Comparison of ENCODE assay signal across 1 cellular context in the genomic region with DNA sequence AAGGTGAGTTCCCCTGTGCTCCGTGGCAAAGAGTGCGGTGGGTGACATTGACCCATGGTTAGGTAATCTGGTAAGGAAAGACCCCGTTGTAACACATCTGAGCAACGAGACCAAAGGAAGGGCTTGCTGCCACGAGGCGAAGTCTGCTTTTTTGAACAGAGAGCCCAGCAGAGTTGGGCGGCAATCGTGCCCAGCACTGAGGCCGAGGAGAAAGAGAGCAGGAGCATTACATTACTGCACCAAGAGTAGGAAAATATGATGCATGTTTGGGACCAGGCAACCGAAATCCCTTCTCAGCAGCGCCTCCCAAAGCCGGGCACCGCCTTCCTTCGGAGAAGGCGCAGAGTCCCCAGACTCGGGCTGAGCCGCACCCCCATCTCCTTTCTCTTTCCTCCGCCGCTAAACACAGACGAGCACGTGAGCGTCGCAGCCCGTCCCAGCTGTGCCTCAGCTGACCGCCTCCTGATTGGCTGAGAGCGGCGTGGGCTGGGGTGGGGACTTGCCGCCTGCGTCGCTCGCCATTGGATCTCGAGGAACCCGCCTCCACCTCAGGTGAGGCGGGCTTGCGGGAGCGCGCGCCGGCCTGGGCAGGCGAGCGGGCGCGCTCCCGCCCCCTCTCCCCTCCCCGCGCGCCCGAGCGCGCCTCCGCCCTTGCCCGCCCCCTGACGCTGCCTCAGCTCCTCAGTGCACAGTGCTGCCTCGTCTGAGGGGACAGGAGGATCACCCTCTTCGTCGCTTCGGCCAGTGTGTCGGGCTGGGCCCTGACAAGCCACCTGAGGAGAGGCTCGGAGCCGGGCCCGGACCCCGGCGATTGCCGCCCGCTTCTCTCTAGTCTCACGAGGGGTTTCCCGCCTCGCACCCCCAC.
A peak's percentile ranks its signal among the peaks of the same experiment; 100 is the strongest.
TF ChIP-seq lines count a peak whose summit lies in the region.

A gene (plus strand): TSS at position 684 of the 865 bp plus-strand sequence. CDS start 292 bp downstream, outside the sequence.

TF ChIP-seq in HepG2, 621 proteins besides CTCF, POLR2A, EP300 and RAD21 (continued from another document and continues in another):
- TF ChIP-seq, protein P1, sequence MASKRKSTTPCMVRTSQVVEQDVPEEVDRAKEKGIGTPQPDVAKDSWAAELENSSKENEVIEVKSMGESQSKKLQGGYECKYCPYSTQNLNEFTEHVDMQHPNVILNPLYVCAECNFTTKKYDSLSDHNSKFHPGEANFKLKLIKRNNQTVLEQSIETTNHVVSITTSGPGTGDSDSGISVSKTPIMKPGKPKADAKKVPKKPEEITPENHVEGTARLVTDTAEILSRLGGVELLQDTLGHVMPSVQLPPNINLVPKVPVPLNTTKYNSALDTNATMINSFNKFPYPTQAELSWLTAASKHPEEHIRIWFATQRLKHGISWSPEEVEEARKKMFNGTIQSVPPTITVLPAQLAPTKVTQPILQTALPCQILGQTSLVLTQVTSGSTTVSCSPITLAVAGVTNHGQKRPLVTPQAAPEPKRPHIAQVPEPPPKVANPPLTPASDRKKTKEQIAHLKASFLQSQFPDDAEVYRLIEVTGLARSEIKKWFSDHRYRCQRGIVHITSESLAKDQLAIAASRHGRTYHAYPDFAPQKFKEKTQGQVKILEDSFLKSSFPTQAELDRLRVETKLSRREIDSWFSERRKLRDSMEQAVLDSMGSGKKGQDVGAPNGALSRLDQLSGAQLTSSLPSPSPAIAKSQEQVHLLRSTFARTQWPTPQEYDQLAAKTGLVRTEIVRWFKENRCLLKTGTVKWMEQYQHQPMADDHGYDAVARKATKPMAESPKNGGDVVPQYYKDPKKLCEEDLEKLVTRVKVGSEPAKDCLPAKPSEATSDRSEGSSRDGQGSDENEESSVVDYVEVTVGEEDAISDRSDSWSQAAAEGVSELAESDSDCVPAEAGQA (IDR thresholded peaks at IDR 0.05; ENCODE audit: low read depth) = peak; percentile 62; the same call in 1 of the 2 replicates
- TF ChIP-seq, protein P1 (CRISPR knock-in tag; IDR thresholded peaks at IDR 0.05; ENCODE audit: borderline replicate concordance) = no peak
- TF ChIP-seq AGO1 (IDR thresholded peaks at IDR 0.05; ENCODE audit: low read depth, low read length, poor library complexity, severe bottlenecking) (no peak), ZNF225 (CRISPR knock-in tag; IDR thresholded peaks at IDR 0.05) (no peak), ZNF232 (CRISPR knock-in tag; IDR thresholded peaks at IDR 0.05; ENCODE audit: borderline replicate concordance) (peak; percentile 99), CHD4 (IDR thresholded peaks at IDR 0.05; ENCODE audit: borderline replicate concordance, low read length) (no peak), MXD4 (CRISPR knock-in tag; IDR thresholded peaks at IDR 0.05) (peak; percentile 93), ZNF768 (CRISPR knock-in tag; IDR thresholded peaks at IDR 0.05) (peak; percentile 90), SSRP1 (CRISPR knock-in tag; IDR thresholded peaks at IDR 0.05) (no peak), ZNF441 (CRISPR knock-in tag; IDR thresholded peaks at IDR 0.05; ENCODE audit: borderline replicate concordance) (peak; percentile 28; the same call in 1 of the 2 replicates), ZFX (CRISPR knock-in tag; IDR thresholded peaks at IDR 0.05; ENCODE audit: low read depth) (peak; percentile 91), HNF4A (CRISPR knock-in tag; IDR thresholded peaks at IDR 0.05) (peak; percentile 32), ATF7-NPFF (CRISPR knock-in tag; IDR thresholded peaks at IDR 0.05; ENCODE audit: low read depth) (no peak; the same call in 1 of the 2 replicates), MBD4 (IDR thresholded peaks at IDR 0.05; ENCODE audit: borderline replicate concordance, low read length) (no peak), ZC3H13 (CRISPR knock-in tag; IDR thresholded peaks at IDR 0.05) (0 out of 2 replicates have a peak, but pooled peaks have one; percentile 36), CBX2 (IDR thresholded peaks at IDR 0.05; ENCODE audit: low read depth, low read length) (no peak), CBX2 (CRISPR knock-in tag; IDR thresholded peaks at IDR 0.05; ENCODE audit: low read depth) (no peak), MIER3 (CRISPR knock-in tag; IDR thresholded peaks at IDR 0.05; ENCODE audit: borderline replicate concordance) (peak; percentile 55; the same call in 1 of the 2 replicates)
- TF ChIP-seq, protein P2, sequence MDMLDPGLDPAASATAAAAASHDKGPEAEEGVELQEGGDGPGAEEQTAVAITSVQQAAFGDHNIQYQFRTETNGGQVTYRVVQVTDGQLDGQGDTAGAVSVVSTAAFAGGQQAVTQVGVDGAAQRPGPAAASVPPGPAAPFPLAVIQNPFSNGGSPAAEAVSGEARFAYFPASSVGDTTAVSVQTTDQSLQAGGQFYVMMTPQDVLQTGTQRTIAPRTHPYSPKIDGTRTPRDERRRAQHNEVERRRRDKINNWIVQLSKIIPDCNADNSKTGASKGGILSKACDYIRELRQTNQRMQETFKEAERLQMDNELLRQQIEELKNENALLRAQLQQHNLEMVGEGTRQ (IDR thresholded peaks at IDR 0.05; ENCODE audit: low read depth, low read length) = peak; percentile 83
- TF ChIP-seq, protein P2 (CRISPR knock-in tag; IDR thresholded peaks at IDR 0.05; ENCODE audit: borderline replicate concordance) = peak; percentile 80; the same call in 1 of the 2 replicates
- TF ChIP-seq, protein P3, sequence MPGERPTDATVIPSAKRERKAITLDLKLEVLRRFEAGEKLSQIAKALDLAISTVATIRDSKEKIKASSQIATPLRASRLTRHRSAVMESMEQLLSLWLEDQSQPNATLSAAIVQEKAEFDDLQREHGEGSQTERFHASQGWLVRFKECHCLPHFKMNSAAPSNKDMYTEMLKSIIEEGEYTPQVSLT (CRISPR knock-in tag; IDR thresholded peaks at IDR 0.05; ENCODE audit: borderline replicate concordance, low read depth) = no peak
- TF ChIP-seq, protein P4, sequence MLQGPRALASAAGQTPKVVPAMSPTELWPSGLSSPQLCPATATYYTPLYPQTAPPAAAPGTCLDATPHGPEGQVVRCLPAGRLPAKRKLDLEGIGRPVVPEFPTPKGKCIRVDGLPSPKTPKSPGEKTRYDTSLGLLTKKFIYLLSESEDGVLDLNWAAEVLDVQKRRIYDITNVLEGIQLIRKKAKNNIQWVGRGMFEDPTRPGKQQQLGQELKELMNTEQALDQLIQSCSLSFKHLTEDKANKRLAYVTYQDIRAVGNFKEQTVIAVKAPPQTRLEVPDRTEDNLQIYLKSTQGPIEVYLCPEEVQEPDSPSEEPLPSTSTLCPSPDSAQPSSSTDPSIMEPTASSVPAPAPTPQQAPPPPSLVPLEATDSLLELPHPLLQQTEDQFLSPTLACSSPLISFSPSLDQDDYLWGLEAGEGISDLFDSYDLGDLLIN (CRISPR knock-in tag; IDR thresholded peaks at IDR 0.05; ENCODE audit: borderline replicate concordance) = 0 out of 2 replicates have a peak, but pooled peaks have one; percentile 23
- TF ChIP-seq, protein P5, sequence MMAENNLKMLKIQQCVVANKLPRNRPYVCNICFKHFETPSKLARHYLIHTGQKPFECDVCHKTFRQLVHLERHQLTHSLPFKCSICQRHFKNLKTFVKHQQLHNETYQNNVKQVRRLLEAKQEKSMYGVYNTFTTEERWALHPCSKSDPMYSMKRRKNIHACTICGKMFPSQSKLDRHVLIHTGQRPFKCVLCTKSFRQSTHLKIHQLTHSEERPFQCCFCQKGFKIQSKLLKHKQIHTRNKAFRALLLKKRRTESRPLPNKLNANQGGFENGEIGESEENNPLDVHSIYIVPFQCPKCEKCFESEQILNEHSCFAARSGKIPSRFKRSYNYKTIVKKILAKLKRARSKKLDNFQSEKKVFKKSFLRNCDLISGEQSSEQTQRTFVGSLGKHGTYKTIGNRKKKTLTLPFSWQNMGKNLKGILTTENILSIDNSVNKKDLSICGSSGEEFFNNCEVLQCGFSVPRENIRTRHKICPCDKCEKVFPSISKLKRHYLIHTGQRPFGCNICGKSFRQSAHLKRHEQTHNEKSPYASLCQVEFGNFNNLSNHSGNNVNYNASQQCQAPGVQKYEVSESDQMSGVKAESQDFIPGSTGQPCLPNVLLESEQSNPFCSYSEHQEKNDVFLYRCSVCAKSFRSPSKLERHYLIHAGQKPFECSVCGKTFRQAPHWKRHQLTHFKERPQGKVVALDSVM (CRISPR knock-in tag; IDR thresholded peaks at IDR 0.05) = peak; percentile 12; the same call in 1 of the 2 replicates
- TF ChIP-seq, protein P6, sequence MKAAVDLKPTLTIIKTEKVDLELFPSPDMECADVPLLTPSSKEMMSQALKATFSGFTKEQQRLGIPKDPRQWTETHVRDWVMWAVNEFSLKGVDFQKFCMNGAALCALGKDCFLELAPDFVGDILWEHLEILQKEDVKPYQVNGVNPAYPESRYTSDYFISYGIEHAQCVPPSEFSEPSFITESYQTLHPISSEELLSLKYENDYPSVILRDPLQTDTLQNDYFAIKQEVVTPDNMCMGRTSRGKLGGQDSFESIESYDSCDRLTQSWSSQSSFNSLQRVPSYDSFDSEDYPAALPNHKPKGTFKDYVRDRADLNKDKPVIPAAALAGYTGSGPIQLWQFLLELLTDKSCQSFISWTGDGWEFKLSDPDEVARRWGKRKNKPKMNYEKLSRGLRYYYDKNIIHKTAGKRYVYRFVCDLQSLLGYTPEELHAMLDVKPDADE (CRISPR knock-in tag; IDR thresholded peaks at IDR 0.05) = no peak; the same call in 1 of the 2 replicates
- TF ChIP-seq, protein P7, sequence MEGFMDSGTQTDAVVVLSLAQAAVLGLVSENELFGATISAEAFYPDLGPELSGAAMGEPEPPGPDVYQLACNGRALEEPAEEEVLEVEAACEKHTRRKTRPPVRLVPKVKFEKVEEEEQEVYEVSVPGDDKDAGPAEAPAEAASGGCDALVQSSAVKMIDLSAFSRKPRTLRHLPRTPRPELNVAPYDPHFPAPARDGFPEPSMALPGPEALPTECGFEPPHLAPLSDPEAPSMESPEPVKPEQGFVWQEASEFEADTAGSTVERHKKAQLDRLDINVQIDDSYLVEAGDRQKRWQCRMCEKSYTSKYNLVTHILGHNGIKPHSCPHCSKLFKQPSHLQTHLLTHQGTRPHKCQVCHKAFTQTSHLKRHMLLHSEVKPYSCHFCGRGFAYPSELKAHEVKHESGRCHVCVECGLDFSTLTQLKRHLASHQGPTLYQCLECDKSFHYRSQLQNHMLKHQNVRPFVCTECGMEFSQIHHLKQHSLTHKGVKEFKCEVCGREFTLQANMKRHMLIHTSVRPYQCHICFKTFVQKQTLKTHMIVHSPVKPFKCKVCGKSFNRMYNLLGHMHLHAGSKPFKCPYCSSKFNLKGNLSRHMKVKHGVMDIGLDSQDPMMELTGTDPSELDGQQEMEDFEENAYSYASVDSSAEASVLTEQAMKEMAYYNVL (CRISPR knock-in tag; IDR thresholded peaks at IDR 0.05; ENCODE audit: borderline replicate concordance) = 0 out of 2 replicates have a peak, but pooled peaks have one; percentile 20
- TF ChIP-seq, protein P8, sequence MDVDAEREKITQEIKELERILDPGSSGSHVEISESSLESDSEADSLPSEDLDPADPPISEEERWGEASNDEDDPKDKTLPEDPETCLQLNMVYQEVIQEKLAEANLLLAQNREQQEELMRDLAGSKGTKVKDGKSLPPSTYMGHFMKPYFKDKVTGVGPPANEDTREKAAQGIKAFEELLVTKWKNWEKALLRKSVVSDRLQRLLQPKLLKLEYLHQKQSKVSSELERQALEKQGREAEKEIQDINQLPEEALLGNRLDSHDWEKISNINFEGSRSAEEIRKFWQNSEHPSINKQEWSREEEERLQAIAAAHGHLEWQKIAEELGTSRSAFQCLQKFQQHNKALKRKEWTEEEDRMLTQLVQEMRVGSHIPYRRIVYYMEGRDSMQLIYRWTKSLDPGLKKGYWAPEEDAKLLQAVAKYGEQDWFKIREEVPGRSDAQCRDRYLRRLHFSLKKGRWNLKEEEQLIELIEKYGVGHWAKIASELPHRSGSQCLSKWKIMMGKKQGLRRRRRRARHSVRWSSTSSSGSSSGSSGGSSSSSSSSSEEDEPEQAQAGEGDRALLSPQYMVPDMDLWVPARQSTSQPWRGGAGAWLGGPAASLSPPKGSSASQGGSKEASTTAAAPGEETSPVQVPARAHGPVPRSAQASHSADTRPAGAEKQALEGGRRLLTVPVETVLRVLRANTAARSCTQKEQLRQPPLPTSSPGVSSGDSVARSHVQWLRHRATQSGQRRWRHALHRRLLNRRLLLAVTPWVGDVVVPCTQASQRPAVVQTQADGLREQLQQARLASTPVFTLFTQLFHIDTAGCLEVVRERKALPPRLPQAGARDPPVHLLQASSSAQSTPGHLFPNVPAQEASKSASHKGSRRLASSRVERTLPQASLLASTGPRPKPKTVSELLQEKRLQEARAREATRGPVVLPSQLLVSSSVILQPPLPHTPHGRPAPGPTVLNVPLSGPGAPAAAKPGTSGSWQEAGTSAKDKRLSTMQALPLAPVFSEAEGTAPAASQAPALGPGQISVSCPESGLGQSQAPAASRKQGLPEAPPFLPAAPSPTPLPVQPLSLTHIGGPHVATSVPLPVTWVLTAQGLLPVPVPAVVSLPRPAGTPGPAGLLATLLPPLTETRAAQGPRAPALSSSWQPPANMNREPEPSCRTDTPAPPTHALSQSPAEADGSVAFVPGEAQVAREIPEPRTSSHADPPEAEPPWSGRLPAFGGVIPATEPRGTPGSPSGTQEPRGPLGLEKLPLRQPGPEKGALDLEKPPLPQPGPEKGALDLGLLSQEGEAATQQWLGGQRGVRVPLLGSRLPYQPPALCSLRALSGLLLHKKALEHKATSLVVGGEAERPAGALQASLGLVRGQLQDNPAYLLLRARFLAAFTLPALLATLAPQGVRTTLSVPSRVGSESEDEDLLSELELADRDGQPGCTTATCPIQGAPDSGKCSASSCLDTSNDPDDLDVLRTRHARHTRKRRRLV (CRISPR knock-in tag; IDR thresholded peaks at IDR 0.05) = no peak
